14 cellular contexts compared by ENCODE assay signal in genomic region chr17:50763716-50764450, GRCh38. TPM values are rescaled to one million over a fixed set of nuclear protein-coding genes. Genes with fewer than 3 reads are reported as not detected.
DNase-seq lines count a peak whose midpoint lies in the region; ATAC-seq and TF ChIP-seq lines count a peak whose summit lies in the region.
"Had no signal": no experiment of that assay in that cellular context is flagged by ENCODE, and none has a peak within 500 bp of the region (broad histone marks: within the 10 kb centered on the region; RNA-seq: fewer than 3 reads in every experiment).

No MANE protein-coding gene starts in this region.

- no peak overlapping the region for H3K27ac Mint-ChIP-seq in activated B cell treated with CpG ODN at 0.5 μM for 24 hours
- H3K27ac Mint-ChIP-seq in naive B cell, result no peak overlapping the region

- H3K4me1 Mint-ChIP-seq in activated B cell treated with CpG ODN at 0.5 μM for 24 hours (peaks cover 38% of the 10 kb centered on the region), naive B cell (peaks cover 28 to 44% (median 41%) of the 10 kb centered on the region in 3 donors)

- DNase-seq in COLO668 (lab: John Stamatoyannopoulos, UW; ENCODE audit: unreplicated experiment), result peak; percentile 15
- DNase-seq in HT-29 (ENCODE audit: low spot score), result peak; percentile 71
- DNase-seq in activated B cell treated with CpG ODN at 0.5 μM for 24 hours, result no peak
- no peak for DNase-seq in naive B cell
- no peak for DNase-seq in SKM-1 treated with dmso at 0.1 percent for 144 hours (lab: John Stamatoyannopoulos, UW; ENCODE audit: unreplicated experiment)
- no peak for DNase-seq in sciatic nerve (ENCODE audit: low spot score)
- DNase-seq: activated CD4-positive, alpha-beta T cell treated with anti-CD3 and anti-CD28 coated beads, Interleukin-2, amount 50 U/mL, for 4 hours; NCI-H2171 had no signal

- H3K36me3 Mint-ChIP-seq in activated B cell treated with CpG ODN at 0.5 μM for 24 hours (ENCODE audit: low read depth), result peaks cover 2% of the 10 kb centered on the region
- H3K36me3 Mint-ChIP-seq in naive B cell, result no peaks in the 10 kb centered on the region
- H3K36me3 Mint-ChIP-seq: activated naive CD4-positive, alpha-beta T cell treated with anti-CD3 and anti-CD28 coated beads, Interleukin-2, amount 50 U/mL, for 72 hours had no signal

- CTCF ChIA-PET in activated B cell treated with CpG ODN at 0.5 μM for 24 hours (lab: Charles Lee), result interaction anchor here (1.5 kb wide), 1 partner anchor 19 kb away, joined by 5 read pairs; no protein-coding TSS in a partner anchor

- H3K27me3 Mint-ChIP-seq in activated B cell treated with CpG ODN at 0.5 μM for 24 hours (no peaks in the 10 kb centered on the region), naive B cell (no peaks in the 10 kb centered on the region)

- intact Hi-C loops in activated B cell treated with CpG ODN at 0.5 μM for 24 hours (cut with micrococcal nuclease) (loop anchor here (1.0 kb wide), 1 partner anchor 56 kb away; no protein-coding TSS in a partner anchor), sciatic nerve (cut with DNase I) (no loop called here)

- no peak for TF ChIP-seq CTCF in activated B cell treated with CpG ODN at 0.5 μM for 24 hours (IDR thresholded peaks at IDR 0.05)

- H3K9me3 Mint-ChIP-seq in activated B cell treated with CpG ODN at 0.5 μM for 24 hours, result no peaks in the 10 kb centered on the region
- no peaks in the 10 kb centered on the region for H3K9me3 Mint-ChIP-seq in naive B cell
- H3K9me3 Mint-ChIP-seq: activated naive CD4-positive, alpha-beta T cell treated with anti-CD3 and anti-CD28 coated beads, Interleukin-2, amount 50 U/mL, for 72 hours had no signal

- H3K4me3 Mint-ChIP-seq in activated B cell treated with CpG ODN at 0.5 μM for 24 hours (peak overlapping the region; percentile 97), naive B cell (peak overlapping the region in 5 of 8 donors; percentile 86 to 99 (median 90))

- ATAC-seq in activated B cell treated with CpG ODN at 0.5 μM for 24 hours (ENCODE audit: low read depth) (no peak), naive B cell (ENCODE audit: low read depth in 2 of 2) (no peak), HG02973 (IDR thresholded peaks at IDR 0.05; ENCODE audit: unreplicated experiment) (no peak), GM19023 (IDR thresholded peaks at IDR 0.05; ENCODE audit: unreplicated experiment) (no peak), sciatic nerve (no peak)

- POLR2A ChIA-PET in activated B cell treated with CpG ODN at 0.5 μM for 24 hours (lab: Charles Lee), result interaction anchor here (0.8 to 2.1 kb wide), 5 partner anchors 44 to 103 kb away, joined by 3 to 16 read pairs (median 6); partner anchors contain the start of genes LUC7L3 and TOB1

RNA-seq across cellular contexts. Expression of gene ANKRD40CL, which starts 3.4 kb away (rescaled TPM):
- 0.99 and 1.1 TPM in 2 replicates for total RNA-seq in HT-29 (2014; rRNA removed; shearing (Covaris generic))
- total RNA-seq in activated B cell treated with CpG ODN at 0.5 μM for 24 hours (0.42 TPM in 1 of 2 replicates, not detected in the other), sciatic nerve (not detected)
- not detected for polyA plus RNA-seq in naive B cell (ENCODE audit: low read depth in 6 of 6)
- total RNA-seq: activated naive CD4-positive, alpha-beta T cell treated with anti-CD3 and anti-CD28 coated beads, Interleukin-2, amount 50 U/mL, for 72 hours; frontal cortex; lung; SJSA1 had no signal
- polyA plus RNA-seq: lung had no signal

RNA-seq across cellular contexts. Expression of gene LUC7L3, which starts 44.5 kb away (rescaled TPM):
- total RNA-seq in HT-29 (2014; rRNA removed; shearing (Covaris generic)), result 50.4 and 58.9 TPM in 2 replicates
- total RNA-seq in activated B cell treated with CpG ODN at 0.5 μM for 24 hours, result 158 and 162 TPM in 2 replicates
- 100 to 1,000 TPM in 1 of 6 donors, 10 to 100 TPM in 5; 35.9 to 106 (median 54.9) TPM for polyA plus RNA-seq in naive B cell (ENCODE audit: low read depth in 6 of 6)
- 229 TPM for total RNA-seq in sciatic nerve

RNA-seq across cellular contexts. Expression of gene ANKRD40, which starts 56.2 kb away (rescaled TPM):
- 14.0 and 14.2 TPM in 2 replicates for total RNA-seq in HT-29 (2014; rRNA removed; shearing (Covaris generic))
- total RNA-seq in activated B cell treated with CpG ODN at 0.5 μM for 24 hours (39.0 and 40.3 TPM in 2 replicates), sciatic nerve (106 TPM)
- polyA plus RNA-seq in naive B cell (ENCODE audit: low read depth in 6 of 6), result 1 to 10 TPM; 3.3 to 6.4 (median 4.6) TPM

Comparison
In these comparisons a context has a peak if more than half of its experiments do, and no peak if none do; other contexts are left out.
1. DNase-seq: peak in COLO668 (single experiment) and HT-29 (single experiment); none in activated B cell treated with CpG ODN at 0.5 μM for 24 hours (single experiment), naive B cell (single experiment), SKM-1 treated with dmso at 0.1 percent for 144 hours (single experiment) and sciatic nerve (single experiment).